16 cellular contexts compared by ENCODE assay signal in the genomic region with DNA sequence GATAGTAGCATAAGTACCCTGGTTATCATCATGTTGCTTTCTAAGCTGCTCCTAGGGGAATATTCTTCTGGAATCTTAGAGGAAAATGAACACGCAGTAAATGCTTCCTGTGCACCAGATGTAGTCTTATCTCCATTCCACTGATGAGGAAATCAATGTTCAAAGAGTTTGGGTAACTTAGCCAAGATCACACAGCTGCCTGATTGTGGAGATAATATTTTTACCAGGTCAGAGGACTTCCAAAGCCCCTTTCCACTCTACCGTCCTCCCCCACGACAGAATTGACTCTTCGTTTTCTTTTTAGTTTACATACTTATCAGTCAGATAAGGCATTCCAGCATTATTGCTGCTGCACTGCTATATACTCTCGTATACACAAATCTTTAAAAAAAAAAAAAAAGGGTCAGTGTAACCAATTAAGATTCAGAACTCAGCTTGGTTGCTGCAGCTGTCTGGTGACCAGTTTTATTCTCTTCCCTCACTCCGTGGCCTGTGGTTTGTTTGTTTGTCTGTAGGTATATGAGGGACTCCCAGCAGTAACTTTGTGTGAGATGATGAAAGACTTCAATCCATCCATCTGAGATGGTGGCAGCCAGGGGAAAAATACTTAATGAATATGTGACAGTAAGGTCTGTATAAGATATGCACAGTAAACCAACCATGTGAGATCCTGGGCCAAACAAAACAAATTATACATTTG.
DNase-seq lines count a peak whose midpoint lies in the region; ATAC-seq and TF ChIP-seq lines count a peak whose summit lies in the region.
"Had no signal": no experiment of that assay in that cellular context is flagged by ENCODE, and none has a peak within 500 bp of the region (broad histone marks: within the 10 kb centered on the region; RNA-seq: fewer than 3 reads in every experiment).

No MANE protein-coding gene starts in this region.

- no peaks in the 10 kb centered on the region for H3K9me2 ChIP-seq in OCI-LY7 (ENCODE audit: insufficient read depth, low read length)

- H3K27ac ChIP-seq in HEK293 (ENCODE audit: extremely low read depth, low read depth, low read length) (peak overlapping the region; percentile 66), endodermal cell (ENCODE audit: low read depth, low read length) (peak overlapping the region; percentile 1), OCI-LY7 (ENCODE audit: low read depth, low read length, poor library complexity, severe bottlenecking) (no peak overlapping the region)

- H3K36me3 Mint-ChIP-seq in endodermal cell (ENCODE audit: low read depth), result peaks cover 34% of the 10 kb centered on the region
- H3K36me3 Mint-ChIP-seq in osteocyte (ENCODE audit: unreplicated experiment), result peaks cover 5% of the 10 kb centered on the region

- CTCF ChIA-PET in HEK293 (lab: Yijun Ruan, JAX), result interaction anchor here (1.1 kb wide), 2 partner anchors 20 to 109 kb away, joined by 3 read pairs; no protein-coding TSS in a partner anchor
- CTCF ChIA-PET in OCI-LY7 (lab: Charles Lee; ENCODE audit: unreplicated experiment), result no interaction called here

- no peak overlapping the region for H3K9ac ChIP-seq in endodermal cell (ENCODE audit: extremely low read depth, low read length, poor library complexity, severe bottlenecking)

- no TSS peak for BruUV-seq in OCI-LY7 (replicated peaks; lab: Mats Ljungman, UMichigan)

- H3K4me3 Mint-ChIP-seq in endodermal cell, result no peak overlapping the region
- H3K4me3 Mint-ChIP-seq in osteocyte (ENCODE audit: unreplicated experiment), result no peak overlapping the region

- H3K9me3 Mint-ChIP-seq in endodermal cell, result peaks cover 4% of the 10 kb centered on the region
- no peaks in the 10 kb centered on the region for H3K9me3 Mint-ChIP-seq in osteocyte (ENCODE audit: unreplicated experiment)

- no peaks in the 10 kb centered on the region for H3K27me3 ChIP-seq in endodermal cell (ENCODE audit: control insufficient read depth, insufficient read depth, low read length, poor library complexity, severe bottlenecking)

- H3K27ac Mint-ChIP-seq in endodermal cell (no peak overlapping the region), osteocyte (ENCODE audit: unreplicated experiment) (peak overlapping the region; percentile 69)

- POLR2A ChIA-PET in HEK293 (lab: Yijun Ruan, JAX), result no interaction called here
- POLR2A ChIA-PET in OCI-LY7 (lab: Charles Lee), result no interaction called here

- no peaks in the 10 kb centered on the region for H3K27me3 Mint-ChIP-seq in endodermal cell (ENCODE audit: insufficient read depth)
- H3K27me3 Mint-ChIP-seq in osteocyte (ENCODE audit: unreplicated experiment), result no peaks in the 10 kb centered on the region

- DNase-seq in OCI-M1 (lab: John Stamatoyannopoulos, UW) (peak; percentile 29), endodermal cell (no peak), osteocyte (ENCODE audit: extremely low spot score, unreplicated experiment) (no peak), SK-N-DZ (ENCODE audit: low spot score) (no peak), OCI-LY7 (ENCODE audit: low spot score) (no peak)
- DNase-seq: activated naive CD4-positive, alpha-beta T cell treated with anti-CD3 and anti-CD28 coated beads, Interleukin-2, amount 50 U/mL, for 16 hours; activated T-cell treated with anti-CD3 and anti-CD28 coated beads, Interleukin-2, amount 50 U/mL, for 1 hour; AML-193; glutamatergic neuron; islet precursor cell; NCI-H146; NCI-H446 treated with DMSO at 0.1 percent for 48 hours had no signal

- no peak overlapping the region for H3K4me3 ChIP-seq in HEK293 (ENCODE audit: low read depth, low read length)
- H3K4me3 ChIP-seq in endodermal cell (ENCODE audit: low read length), result no peak overlapping the region
- H3K4me3 ChIP-seq in OCI-LY7 (ENCODE audit: low read depth, low read length, poor library complexity, severe bottlenecking), result no peak overlapping the region
- H3K4me3 ChIP-seq: prostate gland had no signal

- no peaks in the 10 kb centered on the region for H4K20me1 ChIP-seq in OCI-LY7 (ENCODE audit: insufficient read depth, low read length)

- TF ChIP-seq CTCF in HEK293 (tag by site-specific recombination; IDR thresholded peaks at IDR 0.05), result no peak
- TF ChIP-seq CTCF in endodermal cell (conservative IDR thresholded peaks at IDR 0.05), result no peak
- no peak for TF ChIP-seq CTCF in osteocyte (IDR thresholded peaks at IDR 0.05)
- TF ChIP-seq CTCF in OCI-LY7 (conservative IDR thresholded peaks at IDR 0.05; ENCODE audit: low read length), result no peak

- H3K4me1 ChIP-seq in HEK293 (ENCODE audit: control insufficient read depth, insufficient read depth, low read length) (peaks cover 22% of the 10 kb centered on the region), endodermal cell (ENCODE audit: control insufficient read depth, insufficient read depth, low read length) (no peaks in the 10 kb centered on the region), OCI-LY7 (ENCODE audit: insufficient read depth, low read length, poor library complexity, severe bottlenecking) (no peaks in the 10 kb centered on the region)
- H3K4me1 ChIP-seq: prostate gland had no signal

- 81 to 89% methylated on average over 5 to 6 of the region's 6 CpGs for WGBS in endodermal cell (ENCODE audit: insufficient coverage in 1 of 2, insufficient read length in 1 of 2), 2 experiments

- H3K79me2 ChIP-seq in OCI-LY7 (ENCODE audit: insufficient read depth, low read depth, low read length), result no peaks in the 10 kb centered on the region

- no peak overlapping the region for H3K4me2 ChIP-seq in OCI-LY7 (ENCODE audit: low read length)

- no peak overlapping the region for H2AFZ ChIP-seq in OCI-LY7 (ENCODE audit: low read length)

- ATAC-seq in HG03135 (IDR thresholded peaks at IDR 0.05; ENCODE audit: unreplicated experiment), result no peak
- ATAC-seq: HCT116 had no signal

- H3K36me3 ChIP-seq in HEK293 (ENCODE audit: control insufficient read depth in 2 of 2, insufficient read depth in 1 of 2, low read length in 2 of 2) (no peaks in the 10 kb centered on the region), endodermal cell (ENCODE audit: control insufficient read depth, insufficient read depth, low read length) (peaks cover 29% of the 10 kb centered on the region), OCI-LY7 (ENCODE audit: insufficient read depth, low read length) (peaks cover 18% of the 10 kb centered on the region)
- H3K36me3 ChIP-seq: prostate gland had no signal

- intact Hi-C loops in OCI-LY7 (cut with micrococcal nuclease; ENCODE audit: unreplicated experiment), result no loop called here

- H3K4me1 Mint-ChIP-seq in endodermal cell, result peaks cover 3% of the 10 kb centered on the region
- H3K4me1 Mint-ChIP-seq in osteocyte (ENCODE audit: unreplicated experiment), result peaks cover 64% of the 10 kb centered on the region

- H3K9me3 ChIP-seq in HEK293 (ENCODE audit: control insufficient read depth, insufficient read depth, low read depth, low read length) (no peaks in the 10 kb centered on the region), endodermal cell (ENCODE audit: control insufficient read depth, low read length) (no peaks in the 10 kb centered on the region), OCI-LY7 (ENCODE audit: low read length) (no peaks in the 10 kb centered on the region)
- H3K9me3 ChIP-seq: prostate gland had no signal

TF ChIP-seq in HEK293, 187 proteins besides CTCF, POLR2A, EP300 and RAD21 (continues in another document):
- TF ChIP-seq, protein P1, sequence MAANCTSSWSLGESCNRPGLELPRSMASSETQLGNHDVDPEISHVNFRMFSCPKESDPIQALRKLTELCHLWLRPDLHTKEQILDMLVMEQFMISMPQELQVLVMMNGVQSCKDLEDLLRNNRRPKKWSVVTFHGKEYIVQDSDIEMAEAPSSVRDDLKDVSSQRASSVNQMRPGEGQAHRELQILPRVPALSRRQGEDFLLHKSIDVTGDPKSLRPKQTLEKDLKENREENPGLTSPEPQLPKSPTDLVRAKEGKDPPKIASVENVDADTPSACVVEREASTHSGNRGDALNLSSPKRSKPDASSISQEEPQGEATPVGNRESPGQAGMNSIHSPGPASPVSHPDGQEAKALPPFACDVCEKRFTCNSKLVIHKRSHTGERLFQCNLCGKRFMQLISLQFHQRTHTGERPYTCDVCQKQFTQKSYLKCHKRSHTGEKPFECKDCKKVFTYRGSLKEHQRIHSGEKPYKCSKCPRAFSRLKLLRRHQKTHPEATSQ (tag by site-specific recombination; IDR thresholded peaks at IDR 0.05), result no peak
- TF ChIP-seq WT1 (tag by site-specific recombination; IDR thresholded peaks at IDR 0.05), result peak; percentile 80
- TF ChIP-seq FEZF1 (tag by site-specific recombination; IDR thresholded peaks at IDR 0.05), result peak; percentile 69
- peak; percentile 49; the same call in 1 of the 2 replicates for TF ChIP-seq ZNF843 (tag by site-specific recombination; IDR thresholded peaks at IDR 0.05)
- TF ChIP-seq TCF7L2 (IDR thresholded peaks at IDR 0.05; ENCODE audit: borderline replicate concordance, low read depth, low read length), result peak; percentile 14; the same call in 1 of the 2 replicates
- peak; percentile 22; the same call in 1 of the 2 replicates for TF ChIP-seq GLIS1 (tag by site-specific recombination; IDR thresholded peaks at IDR 0.05)
- TF ChIP-seq, protein P2, sequence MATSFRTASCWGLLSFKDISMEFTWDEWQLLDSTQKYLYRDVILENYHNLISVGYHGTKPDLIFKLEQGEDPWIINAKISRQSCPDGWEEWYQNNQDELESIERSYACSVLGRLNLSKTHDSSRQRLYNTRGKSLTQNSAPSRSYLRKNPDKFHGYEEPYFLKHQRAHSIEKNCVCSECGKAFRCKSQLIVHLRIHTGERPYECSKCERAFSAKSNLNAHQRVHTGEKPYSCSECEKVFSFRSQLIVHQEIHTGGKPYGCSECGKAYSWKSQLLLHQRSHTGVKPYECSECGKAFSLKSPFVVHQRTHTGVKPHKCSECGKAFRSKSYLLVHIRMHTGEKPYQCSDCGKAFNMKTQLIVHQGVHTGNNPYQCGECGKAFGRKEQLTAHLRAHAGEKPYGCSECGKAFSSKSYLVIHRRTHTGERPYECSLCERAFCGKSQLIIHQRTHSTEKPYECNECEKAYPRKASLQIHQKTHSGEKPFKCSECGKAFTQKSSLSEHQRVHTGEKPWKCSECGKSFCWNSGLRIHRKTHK (tag by site-specific recombination; IDR thresholded peaks at IDR 0.05), result no peak
- no peak for TF ChIP-seq ZNF530 (tag by site-specific recombination; IDR thresholded peaks at IDR 0.05; ENCODE audit: low read depth)
- TF ChIP-seq IKZF3 (tag by site-specific recombination; IDR thresholded peaks at IDR 0.05), result peak; percentile 72
- peak; percentile 82 for TF ChIP-seq OSR2 (tag by site-specific recombination; IDR thresholded peaks at IDR 0.05)
- TF ChIP-seq ZIC2 (tag by site-specific recombination; IDR thresholded peaks at IDR 0.05), result peak; percentile 61
